In the genomic region with DNA sequence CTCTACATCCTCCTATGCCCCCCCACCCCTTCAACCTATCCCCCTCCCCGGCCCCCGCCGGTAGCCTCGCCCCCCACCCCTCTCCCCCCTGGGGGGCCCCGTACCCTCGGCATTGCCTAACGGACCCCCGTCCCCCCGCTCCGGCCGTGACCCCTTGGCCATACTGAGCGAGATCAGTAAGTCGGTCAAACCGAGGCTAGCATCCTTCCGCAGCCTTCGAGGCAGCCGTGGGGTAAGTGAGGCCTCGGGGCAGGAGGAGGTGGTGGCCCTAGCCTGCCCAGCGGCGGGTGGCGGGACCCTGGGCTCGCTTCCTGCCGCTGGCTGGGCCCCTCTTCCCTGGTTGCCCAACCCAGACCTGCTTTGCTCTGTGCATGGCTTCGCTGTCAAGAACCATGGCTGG, we compare ENCODE assay signal across 1 cellular context.
TF ChIP-seq lines count a peak whose summit lies in the region.

No MANE protein-coding gene starts in this region.

TF ChIP-seq in HCT116, 20 proteins besides CTCF, POLR2A, EP300 and RAD21:
- TF ChIP-seq ELF1 (IDR thresholded peaks at IDR 0.05; ENCODE audit: borderline replicate concordance, low read depth) (no peak), CEBPB (IDR thresholded peaks at IDR 0.05; ENCODE audit: low read depth) (no peak), TCF7L2 (IDR thresholded peaks at IDR 0.05; ENCODE audit: borderline replicate concordance, extremely low read depth, insufficient read depth, insufficient read length) (no peak), EGR1 (IDR thresholded peaks at IDR 0.05; ENCODE audit: low read depth) (no peak), ZNF274 (IDR thresholded peaks at IDR 0.05; ENCODE audit: low read depth, low read length) (no peak), POLR2AphosphoS5 (IDR thresholded peaks at IDR 0.05; ENCODE audit: low read depth, low read length) (no peak), SIN3A (IDR thresholded peaks at IDR 0.05; ENCODE audit: low read depth) (no peak), SP1 (IDR thresholded peaks at IDR 0.05; ENCODE audit: low read depth) (no peak)
- TF ChIP-seq, protein P1, sequence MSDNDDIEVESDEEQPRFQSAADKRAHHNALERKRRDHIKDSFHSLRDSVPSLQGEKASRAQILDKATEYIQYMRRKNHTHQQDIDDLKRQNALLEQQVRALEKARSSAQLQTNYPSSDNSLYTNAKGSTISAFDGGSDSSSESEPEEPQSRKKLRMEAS (IDR thresholded peaks at IDR 0.05) = no peak
- TF ChIP-seq, protein P2, sequence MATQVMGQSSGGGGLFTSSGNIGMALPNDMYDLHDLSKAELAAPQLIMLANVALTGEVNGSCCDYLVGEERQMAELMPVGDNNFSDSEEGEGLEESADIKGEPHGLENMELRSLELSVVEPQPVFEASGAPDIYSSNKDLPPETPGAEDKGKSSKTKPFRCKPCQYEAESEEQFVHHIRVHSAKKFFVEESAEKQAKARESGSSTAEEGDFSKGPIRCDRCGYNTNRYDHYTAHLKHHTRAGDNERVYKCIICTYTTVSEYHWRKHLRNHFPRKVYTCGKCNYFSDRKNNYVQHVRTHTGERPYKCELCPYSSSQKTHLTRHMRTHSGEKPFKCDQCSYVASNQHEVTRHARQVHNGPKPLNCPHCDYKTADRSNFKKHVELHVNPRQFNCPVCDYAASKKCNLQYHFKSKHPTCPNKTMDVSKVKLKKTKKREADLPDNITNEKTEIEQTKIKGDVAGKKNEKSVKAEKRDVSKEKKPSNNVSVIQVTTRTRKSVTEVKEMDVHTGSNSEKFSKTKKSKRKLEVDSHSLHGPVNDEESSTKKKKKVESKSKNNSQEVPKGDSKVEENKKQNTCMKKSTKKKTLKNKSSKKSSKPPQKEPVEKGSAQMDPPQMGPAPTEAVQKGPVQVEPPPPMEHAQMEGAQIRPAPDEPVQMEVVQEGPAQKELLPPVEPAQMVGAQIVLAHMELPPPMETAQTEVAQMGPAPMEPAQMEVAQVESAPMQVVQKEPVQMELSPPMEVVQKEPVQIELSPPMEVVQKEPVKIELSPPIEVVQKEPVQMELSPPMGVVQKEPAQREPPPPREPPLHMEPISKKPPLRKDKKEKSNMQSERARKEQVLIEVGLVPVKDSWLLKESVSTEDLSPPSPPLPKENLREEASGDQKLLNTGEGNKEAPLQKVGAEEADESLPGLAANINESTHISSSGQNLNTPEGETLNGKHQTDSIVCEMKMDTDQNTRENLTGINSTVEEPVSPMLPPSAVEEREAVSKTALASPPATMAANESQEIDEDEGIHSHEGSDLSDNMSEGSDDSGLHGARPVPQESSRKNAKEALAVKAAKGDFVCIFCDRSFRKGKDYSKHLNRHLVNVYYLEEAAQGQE (IDR thresholded peaks at IDR 0.05; ENCODE audit: low read depth) = no peak
- TF ChIP-seq, protein P3, sequence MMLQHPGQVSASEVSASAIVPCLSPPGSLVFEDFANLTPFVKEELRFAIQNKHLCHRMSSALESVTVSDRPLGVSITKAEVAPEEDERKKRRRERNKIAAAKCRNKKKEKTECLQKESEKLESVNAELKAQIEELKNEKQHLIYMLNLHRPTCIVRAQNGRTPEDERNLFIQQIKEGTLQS (IDR thresholded peaks at IDR 0.05) = no peak
